In the genomic region with DNA sequence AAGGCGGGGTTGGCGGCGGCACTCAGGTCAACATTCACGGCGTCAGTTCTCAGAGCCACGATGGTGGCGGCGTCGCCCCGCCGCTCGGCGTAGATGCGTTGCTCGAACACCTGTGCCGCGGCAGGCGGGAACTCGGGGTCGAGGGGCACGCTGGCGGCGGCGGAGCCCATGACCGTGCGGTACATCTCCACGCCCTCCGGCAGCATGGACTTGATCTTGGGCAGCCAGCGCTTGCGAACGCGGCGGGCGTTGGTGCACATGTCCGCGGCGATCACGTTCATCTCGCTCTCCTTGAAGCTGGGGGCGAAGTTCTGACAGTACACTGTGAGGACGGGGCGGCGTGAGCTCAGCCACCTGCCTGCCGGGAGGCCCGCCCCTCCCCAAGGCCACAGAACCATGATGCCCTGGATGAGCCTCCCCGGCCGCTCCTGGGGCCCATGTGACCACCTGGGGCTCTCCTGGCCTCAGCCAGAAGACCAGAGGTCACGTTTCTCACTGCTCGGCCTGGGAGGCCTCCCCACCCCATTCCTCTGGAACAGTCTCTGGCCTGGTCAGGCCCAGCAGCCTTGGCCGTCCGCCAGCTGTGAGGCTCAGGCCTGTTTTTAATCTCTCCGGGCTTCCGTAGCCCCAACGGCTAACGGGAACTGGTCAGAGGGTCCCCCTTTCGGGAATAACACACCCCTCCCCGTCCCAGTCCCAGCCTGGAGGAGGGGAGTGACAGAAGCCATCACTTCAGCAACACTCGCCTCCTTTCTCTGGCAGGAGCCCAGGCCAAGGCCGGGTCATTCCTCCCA, we compare ENCODE assay signal across 10 cellular contexts. TPM values are rescaled to one million over a fixed set of nuclear protein-coding genes. Genes with fewer than 3 reads are reported as not detected.
A peak's percentile ranks its signal among the peaks of the same experiment; 100 is the strongest.
DNase-seq lines count a peak whose midpoint lies in the region; ATAC-seq, FAIRE-seq and TF ChIP-seq lines count a peak whose summit lies in the region.
"Had no signal": no experiment of that assay in that cellular context is flagged by ENCODE, and none has a peak within 500 bp of the region (broad histone marks: within the 10 kb centered on the region; RNA-seq: fewer than 3 reads in every experiment).

No MANE protein-coding gene starts in this region.

- no peak overlapping the region for H3K9ac ChIP-seq in astrocyte (ENCODE audit: low read length)

- DNase-seq in CD14-positive monocyte (ENCODE audit: low spot score) (peak; percentile 33), astrocyte (ENCODE audit: low read depth) (peak; percentile 47), left ventricle myocardium superior (peak; percentile 94), putamen (ENCODE audit: low spot score) (peak; percentile 49), NCI-H2029 (lab: John Stamatoyannopoulos, UW) (no peak)
- DNase-seq: activated naive CD4-positive, alpha-beta T cell had no signal

- TF ChIP-seq CTCF in CD14-positive monocyte (IDR thresholded peaks at IDR 0.05) (no peak), astrocyte (IDR thresholded peaks at IDR 0.05; ENCODE audit: insufficient read depth, low read depth, low read length) (no peak)

- no peaks in the 10 kb centered on the region for H3K36me3 ChIP-seq in astrocyte (ENCODE audit: insufficient read depth, low read length)

- no peaks in the 10 kb centered on the region for H3K27me3 ChIP-seq in astrocyte (ENCODE audit: insufficient read depth, low read length)
- H3K27me3 ChIP-seq: SJSA1 had no signal

- H3K4me3 ChIP-seq in astrocyte (ENCODE audit: insufficient read depth, low read depth, low read length): no peak overlapping the region
- H3K4me3 ChIP-seq: SJSA1 had no signal

- intact Hi-C loops in CD14-positive monocyte (cut with micrococcal nuclease): no loop called here
- intact Hi-C loops in left ventricle myocardium superior (cut with micrococcal nuclease): no loop called here

- no peaks in the 10 kb centered on the region for H3K9me3 ChIP-seq in astrocyte (ENCODE audit: insufficient read depth, low read depth, low read length)
- H3K9me3 ChIP-seq: SJSA1 had no signal

- H3K4me1 Mint-ChIP-seq in CD14-positive monocyte: no peaks in the 10 kb centered on the region
- peaks cover 21% of the 10 kb centered on the region for H3K4me1 Mint-ChIP-seq in astrocyte (ENCODE audit: low read depth, unreplicated experiment)

- H3K27ac ChIP-seq in astrocyte (ENCODE audit: low read depth, low read length): no peak overlapping the region
- H3K27ac ChIP-seq: SJSA1 had no signal

- H3K9me3 Mint-ChIP-seq in CD14-positive monocyte (peaks cover 0 to 2% (median 0%) of the 10 kb centered on the region in 7 donors), astrocyte (ENCODE audit: unreplicated experiment) (no peaks in the 10 kb centered on the region)

- H3K4me1 ChIP-seq in astrocyte (ENCODE audit: insufficient read depth, low read length): peaks cover 23% of the 10 kb centered on the region

- peaks cover 11% of the 10 kb centered on the region for H3K79me2 ChIP-seq in astrocyte (ENCODE audit: insufficient read depth, low read length)

- H3K36me3 Mint-ChIP-seq in CD14-positive monocyte: peaks cover 54 to 92% of the 10 kb centered on the region in 2 donors
- H3K36me3 Mint-ChIP-seq in astrocyte (ENCODE audit: low read depth, unreplicated experiment): peaks cover 9% of the 10 kb centered on the region

- FAIRE-seq in astrocyte (lab: Jason Lieb, UNC): no peak

- peak; percentile 82 for ATAC-seq in left ventricle myocardium superior
- ATAC-seq in GM19324 (IDR thresholded peaks at IDR 0.05; ENCODE audit: low FRiP score, unreplicated experiment): no peak
- ATAC-seq in HG02642 (IDR thresholded peaks at IDR 0.05; ENCODE audit: poor library complexity, unreplicated experiment): no peak
- no peak for ATAC-seq in HG03045 (IDR thresholded peaks at IDR 0.05; ENCODE audit: unreplicated experiment)

- H4K20me1 ChIP-seq in astrocyte (ENCODE audit: insufficient read depth, low read length): peaks cover 79% of the 10 kb centered on the region

- peaks cover 0 to 2% (median 0%) of the 10 kb centered on the region in 3 donors for H3K27me3 Mint-ChIP-seq in CD14-positive monocyte (ENCODE audit: low read depth in 3 of 3)
- H3K27me3 Mint-ChIP-seq in astrocyte (ENCODE audit: low read depth, unreplicated experiment): no peaks in the 10 kb centered on the region

- peak overlapping the region; percentile 10 for H3K4me2 ChIP-seq in astrocyte (ENCODE audit: low read length)

- peak overlapping the region in 2 of 7 donors; percentile 32 to 69 for H3K27ac Mint-ChIP-seq in CD14-positive monocyte
- no peak overlapping the region for H3K27ac Mint-ChIP-seq in astrocyte (ENCODE audit: unreplicated experiment)

- H3K4me3 Mint-ChIP-seq in CD14-positive monocyte (no peak overlapping the region), astrocyte (ENCODE audit: unreplicated experiment) (no peak overlapping the region)

- no peak overlapping the region for H2AFZ ChIP-seq in astrocyte (ENCODE audit: low read depth, low read length)

RNA-seq across cellular contexts. Expression of a gene that starts 50.7 kb away (rescaled TPM):
- polyA plus RNA-seq in CD14-positive monocyte: 10 to 100 TPM; 35.8 to 52.5 TPM
- total RNA-seq in astrocyte (31.8 and 32.5 TPM in 2 replicates), left ventricle myocardium superior (116 TPM)
